ENCODE assay signal across 21 cellular contexts in the genomic region with DNA sequence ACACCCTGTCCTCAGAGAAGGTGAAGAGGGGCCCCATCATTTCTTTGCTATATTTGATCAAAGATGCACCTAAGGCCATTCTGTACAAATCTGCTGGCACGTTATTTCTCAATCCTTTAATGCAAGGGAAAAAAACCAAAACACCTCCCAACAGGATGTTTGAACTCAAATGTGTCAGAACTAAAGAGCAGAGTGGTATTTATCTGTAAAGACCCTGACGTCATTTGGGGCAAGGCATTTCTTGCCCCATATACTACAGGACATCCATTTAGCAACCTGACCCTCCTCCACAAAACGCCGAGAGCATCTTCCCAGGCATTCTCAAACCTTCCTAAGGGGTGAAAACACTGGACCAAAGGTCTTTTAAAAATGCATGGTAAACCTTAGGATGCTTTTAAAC. TPM values are rescaled to one million over a fixed set of nuclear protein-coding genes. Genes with fewer than 3 reads are reported as not detected.
DNase-seq lines count a peak whose midpoint lies in the region; ATAC-seq, FAIRE-seq and TF ChIP-seq lines count a peak whose summit lies in the region.
"Had no signal": no experiment of that assay in that cellular context is flagged by ENCODE, and none has a peak within 500 bp of the region (broad histone marks: within the 10 kb centered on the region; RNA-seq: fewer than 3 reads in every experiment).

No MANE protein-coding gene starts in this region.

- H2BK5ac ChIP-seq in mesenchymal stem cell (ENCODE audit: low read depth, low read length, poor library complexity, severe bottlenecking) = no peak overlapping the region

- CTCF ChIA-PET in A549 (lab: Yijun Ruan, JAX) (interaction anchor here (0.6 to 5.3 kb wide), 5 partner anchors 32 to 85 kb away, joined by 3 to 53 read pairs (median 4); no protein-coding TSS in a partner anchor), HCT116 (lab: Charles Lee) (no interaction called here)

- H3K27ac ChIP-seq in A549 (peak overlapping the region; percentile 92 to 94), HCT116 (ENCODE audit: low read depth, low read length) (no peak overlapping the region), mesenchymal stem cell (ENCODE audit: low read length, poor library complexity, severe bottlenecking) (no peak overlapping the region)
- H3K27ac ChIP-seq: coronary artery had no signal

- peaks cover 38% of the 10 kb centered on the region for H3K79me1 ChIP-seq in mesenchymal stem cell (replicated peaks; ENCODE audit: low read length, poor library complexity, severe bottlenecking)

- H3K4me1 Mint-ChIP-seq in activated naive CD8-positive, alpha-beta T cell treated with anti-CD3 and anti-CD28 coated beads, Interleukin-2, amount 50 U/mL, for 24 hours = peaks cover 24% of the 10 kb centered on the region

- H3K9me2 ChIP-seq in HCT116 (ENCODE audit: insufficient read depth) = no peaks in the 10 kb centered on the region

- H3K36me3 ChIP-seq in HCT116 (ENCODE audit: control insufficient read depth in 1 of 2, insufficient read depth in 2 of 2, low read length in 2 of 2) (peaks cover 18 to 31% of the 10 kb centered on the region in 2 experiments; a peak in 3 of 4 replicates), mesenchymal stem cell (ENCODE audit: control insufficient read depth in 1 of 2, insufficient read depth in 2 of 2, low read depth in 1 of 2, low read length in 2 of 2) (peaks cover 42 to 65% of the 10 kb centered on the region in 2 experiments)
- H3K36me3 ChIP-seq: uterus had no signal

- no peaks in the 10 kb centered on the region for H4K20me1 ChIP-seq in HCT116 (ENCODE audit: insufficient read depth)

- no peak overlapping the region for H3K14ac ChIP-seq in mesenchymal stem cell (ENCODE audit: low read length in 2 of 2)

- no peak overlapping the region for H3K4me3 ChIP-seq in A549
- no peak overlapping the region for H3K4me3 ChIP-seq in HCT116 (replicated peaks in 1 of 2; ENCODE audit: low read depth in 1 of 2, low read length in 2 of 2)
- H3K4me3 ChIP-seq in mesenchymal stem cell (ENCODE audit: insufficient read depth in 1 of 2, low read depth in 1 of 2, low read length in 2 of 2) = no peak overlapping the region
- H3K4me3 ChIP-seq: ascending aorta, coronary artery, mucosa of descending colon, uterus had no signal

- intact Hi-C loops in HCT116 (cut with micrococcal nuclease) = no loop called here
- intact Hi-C loops in left ventricle myocardium superior (cut with micrococcal nuclease) = no loop called here

- H4K8ac ChIP-seq in mesenchymal stem cell (ENCODE audit: low read length) = no peak overlapping the region

- H2AFZ ChIP-seq in HCT116 (ENCODE audit: low read depth, low read length, poor library complexity, severe bottlenecking) = no peak overlapping the region
- no peak overlapping the region for H2AFZ ChIP-seq in mesenchymal stem cell (ENCODE audit: low read depth, low read length)

- H3K9me3 Mint-ChIP-seq in activated naive CD8-positive, alpha-beta T cell treated with anti-CD3 and anti-CD28 coated beads, Interleukin-2, amount 50 U/mL, for 24 hours = no peaks in the 10 kb centered on the region
- H3K9me3 Mint-ChIP-seq: stimulated activated naive CD8-positive, alpha-beta T cell treated with anti-CD3 and anti-CD28 coated beads, Interleukin-15, Interleukin-2, amounts not matched to agents 100 ng/mL and 50 ng/mL, for 24 hours; T-cell had no signal

- no peak overlapping the region for H3K4me3 Mint-ChIP-seq in activated naive CD8-positive, alpha-beta T cell treated with anti-CD3 and anti-CD28 coated beads, Interleukin-2, amount 50 U/mL, for 24 hours
- H3K4me3 Mint-ChIP-seq: stimulated activated naive CD8-positive, alpha-beta T cell treated with anti-CD3 and anti-CD28 coated beads, Interleukin-15, Interleukin-2, amounts not matched to agents 100 ng/mL and 50 ng/mL, for 24 hours; T-cell had no signal

- no peaks in the 10 kb centered on the region for H3K27me3 Mint-ChIP-seq in activated naive CD8-positive, alpha-beta T cell treated with anti-CD3 and anti-CD28 coated beads, Interleukin-2, amount 50 U/mL, for 24 hours
- H3K27me3 Mint-ChIP-seq: stimulated activated naive CD8-positive, alpha-beta T cell treated with anti-CD3 and anti-CD28 coated beads, Interleukin-15, Interleukin-2, amounts not matched to agents 100 ng/mL and 50 ng/mL, for 24 hours; T-cell had no signal

- H3K4ac ChIP-seq in mesenchymal stem cell (ENCODE audit: low read depth in 1 of 2, low read length in 2 of 2) = no peak overlapping the region

- 45% methylated on average over 4 of the region's 4 CpGs for WGBS in A549 (ENCODE audit: missing lambda C conversion rate)
- 65% methylated on average over 4 of the region's 4 CpGs for WGBS in mesenchymal stem cell

- peak overlapping the region; percentile 56 for H3K27ac Mint-ChIP-seq in activated naive CD8-positive, alpha-beta T cell treated with anti-CD3 and anti-CD28 coated beads, Interleukin-2, amount 50 U/mL, for 24 hours
- H3K27ac Mint-ChIP-seq: stimulated activated naive CD8-positive, alpha-beta T cell treated with anti-CD3 and anti-CD28 coated beads, Interleukin-15, Interleukin-2, amounts not matched to agents 100 ng/mL and 50 ng/mL, for 24 hours had no signal

- H3K27me3 ChIP-seq in HCT116 (ENCODE audit: insufficient read depth, low read length) (no peaks in the 10 kb centered on the region), mesenchymal stem cell (ENCODE audit: control insufficient read depth in 1 of 2, insufficient read depth in 1 of 2, low read length in 2 of 2) (no peaks in the 10 kb centered on the region)
- H3K27me3 ChIP-seq: ascending aorta, uterus had no signal

- BruUV-seq in HCT116 (replicated peaks; lab: Mats Ljungman, UMichigan) = TSS peak; percentile 25

- TF ChIP-seq RAD21 in A549 (conservative IDR thresholded peaks at IDR 0.05 in 1 of 2, IDR thresholded peaks at IDR 0.05 in 1 of 2) = no peak; a peak in 1 of 5 replicates
- TF ChIP-seq RAD21 in HCT116 (IDR thresholded peaks at IDR 0.05; ENCODE audit: low read depth) = no peak

- no peak overlapping the region for H2AK5ac ChIP-seq in mesenchymal stem cell (ENCODE audit: low read length, severe bottlenecking)

- no peak overlapping the region for H2BK12ac ChIP-seq in mesenchymal stem cell (ENCODE audit: low read length in 2 of 2)

- peaks cover 66% of the 10 kb centered on the region for H3K79me2 ChIP-seq in HCT116 (ENCODE audit: insufficient read depth, low read length)

- ATAC-seq in A549 (peak; percentile 57 to 71; a peak in 5 of 6 replicates), HCT116 (no peak), HG03520 (IDR thresholded peaks at IDR 0.05; ENCODE audit: unreplicated experiment) (no peak), left ventricle myocardium superior (no peak)
- peak; percentile 69 for ATAC-seq in activated naive CD8-positive, alpha-beta T cell treated with anti-CD3 and anti-CD28 coated beads, Interleukin-2, amount 50 U/mL, for 24 hours
- ATAC-seq: mucosa of descending colon had no signal

- DNase-seq in A549 (ENCODE audit: low read depth in 1 of 2, low spot score in 1 of 2) (peak in 1 of 2 experiments; percentile 87), HCT116 (ENCODE audit: low read depth, low spot score) (no peak), mesenchymal stem cell (peak; percentile 87), SW 1271 (lab: John Stamatoyannopoulos, UW) (no peak), left ventricle myocardium superior (no peak)
- DNase-seq in activated naive CD8-positive, alpha-beta T cell treated with anti-CD3 and anti-CD28 coated beads, Interleukin-2, amount 50 U/mL, for 24 hours = no peak
- DNase-seq in central memory CD4-positive, alpha-beta T cell = no peak
- DNase-seq: activated CD4-positive, CD25-positive, alpha-beta regulatory T cell; erythroblast; GDM1; H7; hippocampal formation; mucosa of descending colon; NCI-H1092 treated with DMSO at 0.1 percent for 48 hours; NCI-H774; T-cell; uterus had no signal

- POLR2A ChIA-PET in A549 (lab: Yijun Ruan, JAX) = no interaction called here
- POLR2A ChIA-PET in HCT116 (lab: Charles Lee) = no interaction called here

- H3K9me3 ChIP-seq in A549 (no peaks in the 10 kb centered on the region), HCT116 (ENCODE audit: control insufficient read depth in 1 of 2, insufficient read depth in 1 of 2, low read depth in 1 of 2, low read length in 2 of 2) (no peaks in the 10 kb centered on the region), mesenchymal stem cell (ENCODE audit: control insufficient read depth, low read length) (no peaks in the 10 kb centered on the region)
- H3K9me3 ChIP-seq: ascending aorta, mucosa of descending colon, uterus had no signal

- no peak overlapping the region for H4K91ac ChIP-seq in mesenchymal stem cell (ENCODE audit: low read length)

- FAIRE-seq in A549 (lab: Jason Lieb, UNC) = no peak

- H2BK120ac ChIP-seq in mesenchymal stem cell (ENCODE audit: low read depth, low read length) = no peak overlapping the region

- peaks cover 28% of the 10 kb centered on the region for H3K36me3 Mint-ChIP-seq in activated naive CD8-positive, alpha-beta T cell treated with anti-CD3 and anti-CD28 coated beads, Interleukin-2, amount 50 U/mL, for 24 hours (ENCODE audit: low read depth)

- H2BK15ac ChIP-seq in mesenchymal stem cell (ENCODE audit: low read depth, poor library complexity, severe bottlenecking) = no peak overlapping the region

- TF ChIP-seq EP300 in A549 (IDR thresholded peaks at IDR 0.05) = peak; percentile 87 to 93; a peak in 3 of 5 replicates

- H3K4me2 ChIP-seq in A549 (peak overlapping the region; percentile 38; the same call in 2 of the 3 replicates), HCT116 (ENCODE audit: low read length) (no peak overlapping the region), mesenchymal stem cell (ENCODE audit: low read length, poor library complexity, severe bottlenecking) (no peak overlapping the region)

- H3K18ac ChIP-seq in mesenchymal stem cell (ENCODE audit: low read depth in 1 of 2, low read length in 2 of 2) = no peak overlapping the region

- H3K4me1 ChIP-seq in A549 (peaks cover 41% of the 10 kb centered on the region), HCT116 (ENCODE audit: control insufficient read depth in 1 of 2, insufficient read depth in 2 of 2, low read length in 2 of 2) (no peaks in the 10 kb centered on the region), mesenchymal stem cell (ENCODE audit: control insufficient read depth, insufficient read depth, low read depth, low read length) (peaks cover 3% of the 10 kb centered on the region)
- H3K4me1 ChIP-seq: uterus had no signal

- TF ChIP-seq POLR2A in A549 (IDR thresholded peaks at IDR 0.05; ENCODE audit: low read length) (no peak), HCT116 (IDR thresholded peaks at IDR 0.05; ENCODE audit: borderline replicate concordance, extremely low read depth, insufficient read depth, insufficient read length) (no peak)

- RAD21 ChIA-PET in HCT116 (lab: Charles Lee; ENCODE audit: low non-redundant PET in 1 of 2, low total read pairs in 2 of 2, uncharacterized antibody in 2 of 2, unreplicated experiment in 2 of 2) = interaction anchor here in 1 of 2 experiments (0.7 kb wide), 1 partner anchor 61 kb away, joined by 4 read pairs; no protein-coding TSS in a partner anchor

- no peak for TF ChIP-seq CTCF in A549 (IDR thresholded peaks at IDR 0.05)
- no peak for TF ChIP-seq CTCF in HCT116 (IDR thresholded peaks at IDR 0.05 in 2 of 3, conservative IDR thresholded peaks at IDR 0.05 in 1 of 3; ENCODE audit: borderline replicate concordance in 1 of 3, insufficient read depth in 1 of 3, low read depth in 2 of 3, low read length in 2 of 3)

- no peak overlapping the region for H3K9ac ChIP-seq in HCT116 (ENCODE audit: low read length)
- no peak overlapping the region for H3K9ac ChIP-seq in mesenchymal stem cell (ENCODE audit: low read length)

- no peak overlapping the region for H3K23ac ChIP-seq in mesenchymal stem cell (ENCODE audit: low read length in 2 of 2)

RNA-seq across cellular contexts. Expression of a gene that starts 50.8 kb away (rescaled TPM):
- polyA plus RNA-seq in A549 (2011; rRNA removed) (23.6 and 24.9 TPM in 2 replicates), A549 (2017; fragmentation: RNase III; extraction: RNeasy Plus Mini Kit Qiagen cat#74134 plus additional on column Dnase treatment) (10.2 to 11.2 TPM (median 10.4 TPM) in 3 replicates)
- polyA plus RNA-seq in A549 (2012; cell fraction: cytosol; rRNA removed) = 10.9 TPM in 2 replicates
- polyA plus RNA-seq in A549 (2012; cell fraction: nucleus; rRNA removed) = 19.5 and 21.4 TPM in 2 replicates
- polyA minus RNA-seq in A549 (2011; rRNA and poly(A)+ RNA removed) = 22.2 and 24.4 TPM in 2 replicates
- total RNA-seq in HCT116 (2021; ENCODE audit: unreplicated experiment) (29.0 TPM), left ventricle myocardium superior (40.1 TPM)
- 16.1 and 18.2 TPM in 2 replicates for polyA plus RNA-seq in HCT116 (2012)
- 21.6 TPM for polyA plus RNA-seq in mesenchymal stem cell (2013, experiment 1 of 2)
- 24.4 TPM for polyA plus RNA-seq in mesenchymal stem cell (2013, experiment 2 of 2)

Comparison
In these comparisons a context has a peak if more than half of its experiments do, and no peak if none do; other contexts are left out.
1. ATAC-seq: peak in A549 (2 of 2) and activated naive CD8-positive, alpha-beta T cell treated with anti-CD3 and anti-CD28 coated beads, Interleukin-2, amount 50 U/mL, for 24 hours (single experiment); none in HCT116 (single experiment), HG03520 (single experiment) and left ventricle myocardium superior (single experiment).
2. H3K27ac ChIP-seq: peak in A549 (2 of 2); none in HCT116 (single experiment) and mesenchymal stem cell (single experiment).